30 cellular contexts compared by ENCODE assay signal in the genomic region with DNA sequence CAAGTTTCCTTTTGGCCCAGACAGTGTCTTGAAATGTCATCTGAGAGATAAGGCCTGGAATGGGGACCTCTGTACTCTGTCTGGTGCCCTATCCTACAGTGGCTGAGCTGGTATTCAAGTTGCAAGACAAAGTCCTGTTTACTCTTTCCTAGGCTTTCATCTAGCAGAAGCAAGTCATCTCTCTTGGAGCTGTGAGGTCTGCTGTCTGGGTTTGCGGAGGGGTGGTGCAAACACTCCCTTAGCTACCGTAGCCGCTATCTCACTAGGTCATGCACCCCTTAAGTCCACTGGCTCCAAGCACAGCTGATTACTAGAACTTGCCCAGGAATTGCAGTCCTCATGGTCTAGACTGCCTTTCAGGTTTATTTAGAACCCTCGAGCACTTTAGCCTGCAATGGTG.
"Had no signal": no experiment of that assay in that cellular context is flagged by ENCODE, and none has a peak within 500 bp of the region (broad histone marks: within the 10 kb centered on the region; RNA-seq: fewer than 3 reads in every experiment).

No MANE protein-coding gene starts in this region.

- H3K4me1 ChIP-seq: esophagus muscularis mucosa, foreskin keratinocyte, gastroesophageal sphincter, heart left ventricle, lower lobe of right lung, right lobe of liver, suprapubic skin, transverse colon, upper lobe of right lung, vagina had no signal

- FAIRE-seq: endothelial cell of umbilical vein, islet of Langerhans, pancreas had no signal

- H3K27me3 ChIP-seq: esophagus muscularis mucosa, foreskin keratinocyte, gastroesophageal sphincter, heart left ventricle, neutrophil, pancreas, right lobe of liver, suprapubic skin, transverse colon, upper lobe of right lung, vagina had no signal

- H3K9me3 ChIP-seq: lower lobe of right lung, pancreas, right lobe of liver, transverse colon, upper lobe of right lung, vagina had no signal

- H3K4me3 ChIP-seq: coronary artery, esophagus muscularis mucosa, gastroesophageal sphincter, heart left ventricle, lower lobe of right lung, pancreas, right lobe of liver, smooth muscle cell, suprapubic skin, transverse colon, upper lobe of right lung, vagina had no signal

- H3K27me3 Mint-ChIP-seq: stimulated activated naive CD8-positive, alpha-beta T cell treated with anti-CD3 and anti-CD28 coated beads, Interleukin-15, amount 100 ng/mL, for 72 hours had no signal

- H3K4me1 Mint-ChIP-seq: naive B cell; neural crest cell; stimulated activated naive CD8-positive, alpha-beta T cell treated with anti-CD3 and anti-CD28 coated beads, Interleukin-15, amount 100 ng/mL, for 72 hours had no signal

- H3K27ac ChIP-seq: coronary artery, esophagus muscularis mucosa, foreskin keratinocyte, gastroesophageal sphincter, heart left ventricle, lower lobe of right lung, neutrophil, pancreas, right lobe of liver, suprapubic skin, transverse colon, upper lobe of right lung, vagina had no signal

- H3K4me3 Mint-ChIP-seq: naive B cell; natural killer cell treated with Interleukin-12 subunit alpha and Interleukin-12 subunit beta and Interleukin-15 and Interleukin-18, amount 100 ng/mL, for 72 hours; neural crest cell; stimulated activated naive CD8-positive, alpha-beta T cell treated with anti-CD3 and anti-CD28 coated beads, Interleukin-15, amount 100 ng/mL, for 72 hours had no signal

- DNase-seq: dermis blood vessel endothelial cell; effector memory CD4-positive, alpha-beta T cell; foreskin keratinocyte; heart left ventricle; hippocampal formation; left ventricle myocardium superior; lower lobe of right lung; naive B cell; pancreas; retina; right lobe of liver; stimulated activated CD4-positive, alpha-beta T cell treated with anti-CD3 and anti-CD28 coated beads, Interleukin-12 subunit alpha, Interleukin-12 subunit beta, amount 100 ng/mL, for 4 hours; stimulated activated CD4-positive, alpha-beta T cell treated with anti-CD3 and anti-CD28 coated beads, Interleukin-1b, Interleukin-23, amount 100 ng/mL, for 48 hours; stimulated activated CD4-positive, alpha-beta T cell treated with anti-CD3 and anti-CD28 coated beads, Interleukin-4, amount 100 ng/mL, for 1 hour; stimulated activated CD8-positive, alpha-beta memory T cell treated with anti-CD3 and anti-CD28 coated beads, Interleukin-4, amount 100 ng/mL, for 48 hours; stimulated activated naive CD4-positive, alpha-beta T cell; stimulated activated naive CD8-positive, alpha-beta T cell treated with anti-CD3 and anti-CD28 coated beads, Interleukin-15, amount 100 ng/mL, for 72 hours; transverse colon; upper lobe of right lung had no signal

- H3K36me3 ChIP-seq: esophagus muscularis mucosa, gastroesophageal sphincter, heart left ventricle, lower lobe of right lung, neutrophil, pancreas, right lobe of liver, suprapubic skin, transverse colon, upper lobe of right lung, vagina had no signal

- H3K27ac Mint-ChIP-seq: naive B cell; natural killer cell treated with Interleukin-12 subunit alpha and Interleukin-12 subunit beta and Interleukin-15 and Interleukin-18, amount 100 ng/mL, for 72 hours; stimulated activated naive CD8-positive, alpha-beta T cell treated with anti-CD3 and anti-CD28 coated beads, Interleukin-15, amount 100 ng/mL, for 72 hours had no signal
